In the genomic region with DNA sequence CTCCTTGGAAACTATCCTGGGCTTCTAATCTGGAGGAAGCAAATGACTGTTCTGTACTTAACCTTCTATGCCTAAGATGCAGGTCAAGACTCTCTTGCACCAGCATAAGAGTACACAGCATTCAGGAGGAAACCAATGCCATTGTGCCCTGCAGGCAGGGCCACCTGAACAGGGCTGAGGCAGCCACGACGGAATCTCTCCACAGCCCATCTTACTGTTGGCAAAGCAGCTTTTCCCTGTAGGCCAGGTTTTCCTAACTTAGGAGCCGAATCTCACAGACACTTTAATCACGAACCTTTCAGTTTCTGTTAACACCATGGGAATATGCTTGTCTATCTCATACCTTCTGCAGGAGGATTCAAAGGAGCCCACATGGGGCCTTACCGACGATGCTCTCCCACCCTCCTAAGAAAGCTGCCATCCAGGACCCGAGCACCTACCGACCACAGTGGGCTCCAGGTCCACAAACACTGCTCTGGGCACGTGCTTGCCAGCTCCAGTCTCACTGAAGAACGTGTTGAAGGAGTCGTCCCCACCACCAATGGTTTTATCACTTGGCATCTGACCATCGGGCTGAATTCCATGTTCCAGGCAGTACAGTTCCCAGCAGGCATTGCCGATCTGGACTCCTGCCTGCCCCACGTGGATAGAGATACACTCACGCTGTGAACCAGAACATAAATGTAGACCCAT, we compare ENCODE assay signal across 20 cellular contexts. TPM values are rescaled to one million over a fixed set of nuclear protein-coding genes. Genes with fewer than 3 reads are reported as not detected.
DNase-seq lines count a peak whose midpoint lies in the region; ATAC-seq and TF ChIP-seq lines count a peak whose summit lies in the region.
"Had no signal": no experiment of that assay in that cellular context is flagged by ENCODE, and none has a peak within 500 bp of the region (broad histone marks: within the 10 kb centered on the region; RNA-seq: fewer than 3 reads in every experiment).

No MANE protein-coding gene starts in this region.

- intact Hi-C loops in body of pancreas (cut with DNase I) = no loop called here
- intact Hi-C loops in Right ventricle myocardium inferior (cut with DNase I) = no loop called here
- intact Hi-C loops in sciatic nerve (cut with DNase I) = no loop called here

- H3K27me3 ChIP-seq in body of pancreas = no peaks in the 10 kb centered on the region
- no peaks in the 10 kb centered on the region for H3K27me3 ChIP-seq in right atrium auricular region
- H3K27me3 ChIP-seq: BE2C had no signal

- TF ChIP-seq CTCF in body of pancreas (IDR thresholded peaks at IDR 0.05) (no peak), right atrium auricular region (IDR thresholded peaks at IDR 0.05) (no peak)

- no peaks in the 10 kb centered on the region for H3K36me3 ChIP-seq in body of pancreas (replicated peaks in 1 of 2; ENCODE audit: insufficient read depth in 1 of 2, low read depth in 2 of 2)
- H3K36me3 ChIP-seq in right atrium auricular region = no peaks in the 10 kb centered on the region
- H3K36me3 ChIP-seq: BE2C had no signal

- ATAC-seq in body of pancreas = no peak
- peak; percentile 80 for ATAC-seq in Right ventricle myocardium inferior
- no peak for ATAC-seq in sciatic nerve
- no peak for ATAC-seq in HG02973 (IDR thresholded peaks at IDR 0.05; ENCODE audit: unreplicated experiment)
- ATAC-seq: K562 had no signal

- WGBS in body of pancreas, 2 donors = 50 to 53% methylated on average over 15 of the region's 15 CpGs

- H3K27ac ChIP-seq in body of pancreas = no peak overlapping the region
- no peak overlapping the region for H3K27ac ChIP-seq in right atrium auricular region

- no peaks in the 10 kb centered on the region for H3K9me3 ChIP-seq in body of pancreas
- no peaks in the 10 kb centered on the region for H3K9me3 ChIP-seq in right atrium auricular region
- H3K9me3 ChIP-seq: BE2C had no signal

- H3K4me3 ChIP-seq in body of pancreas (no peak overlapping the region), right atrium auricular region (no peak overlapping the region)
- H3K4me3 ChIP-seq: K562 had no signal

- H3K4me1 ChIP-seq in body of pancreas (no peaks in the 10 kb centered on the region), right atrium auricular region (no peaks in the 10 kb centered on the region)
- H3K4me1 ChIP-seq: BE2C had no signal

- TF ChIP-seq POLR2A in body of pancreas (IDR thresholded peaks at IDR 0.05) = no peak

- DNase-seq in body of pancreas (peak; percentile 34 to 63 (median 43)), Right ventricle myocardium inferior (ENCODE audit: missing footprints) (no peak), right atrium auricular region (ENCODE audit: low spot score) (peak; percentile 52), sciatic nerve (ENCODE audit: low spot score) (peak; percentile 6), NOMO-1 (lab: John Stamatoyannopoulos, UW; ENCODE audit: unreplicated experiment in 2 of 2) (no peak), NCI-H2171 treated with DMSO at 0.1 percent for 48 hours (lab: John Stamatoyannopoulos, UW) (no peak), SKM-1 treated with dmso at 0.1 percent for 144 hours (lab: John Stamatoyannopoulos, UW; ENCODE audit: unreplicated experiment) (no peak)
- DNase-seq: BE2C; CD4-positive, CD25-positive, alpha-beta regulatory T cell; COR-L47; DMS 273 treated with DMSO at 0.1 percent for 48 hours; GDM1; H9; NCI-H1105; NCI-H2081; OCI-M1; SIG-M5 had no signal

RNA-seq across cellular contexts. Expression of gene TUBA3C, which starts 2.6 kb away (rescaled TPM):
- total RNA-seq in body of pancreas = not detected
- total RNA-seq in Right ventricle myocardium inferior = 0.16 TPM
- not detected for total RNA-seq in right atrium auricular region
- not detected for total RNA-seq in sciatic nerve
- total RNA-seq: CD4-positive, CD25-positive, alpha-beta regulatory T cell; H9; NCI-H460 had no signal

Comparison
In these comparisons a context has a peak if more than half of its experiments do, and no peak if none do; other contexts are left out.
1. DNase-seq: peak in body of pancreas (4 of 4), right atrium auricular region (single experiment) and sciatic nerve (single experiment); none in Right ventricle myocardium inferior (single experiment), NOMO-1 (0 of 2), NCI-H2171 treated with DMSO at 0.1 percent for 48 hours (single experiment) and SKM-1 treated with dmso at 0.1 percent for 144 hours (single experiment).